In genomic region chr5:2310946-2311345, GRCh38 we compare ENCODE assay signal across 18 cellular contexts.
DNase-seq lines count a peak whose midpoint lies in the region; ATAC-seq and TF ChIP-seq lines count a peak whose summit lies in the region.
"Had no signal": no experiment of that assay in that cellular context is flagged by ENCODE, and none has a peak within 500 bp of the region (broad histone marks: within the 10 kb centered on the region; RNA-seq: fewer than 3 reads in every experiment).

No MANE protein-coding gene starts in this region.

- H3K4me1 ChIP-seq in H9 (ENCODE audit: insufficient read depth, low read length) (no peaks in the 10 kb centered on the region), neural progenitor cell (no peaks in the 10 kb centered on the region), testis (peaks cover 4% of the 10 kb centered on the region), GM23248 (ENCODE audit: insufficient read depth) (no peaks in the 10 kb centered on the region)
- H3K4me1 ChIP-seq: BLaER1, Caco-2 had no signal

- H3K4me1 Mint-ChIP-seq in H9 (peaks cover 5 to 7% of the 10 kb centered on the region in 2 experiments; a peak in 3 of 4 replicates), neural progenitor cell (peaks cover 15% of the 10 kb centered on the region)
- H3K4me1 Mint-ChIP-seq: B cell; CD4-positive, CD25-positive, alpha-beta regulatory T cell had no signal

- TF ChIP-seq POLR2A in testis (IDR thresholded peaks at IDR 0.05), result no peak

- no peak overlapping the region for H2BK12ac ChIP-seq in H9 (ENCODE audit: insufficient read length, low read depth, low read length)

- no peak overlapping the region for H2BK5ac ChIP-seq in H9 (ENCODE audit: insufficient read length, low read length)

- no peak overlapping the region for H3K18ac ChIP-seq in H9 (ENCODE audit: insufficient read length, low read depth, low read length)

- H3K23ac ChIP-seq in H9 (ENCODE audit: insufficient read length, low read depth, low read length), result no peak overlapping the region

- H3K27ac Mint-ChIP-seq in H9 (peak overlapping the region in 1 of 3 experiments; percentile 17; a peak in 2 of 7 replicates), neural progenitor cell (peak overlapping the region; percentile 13)
- H3K27ac Mint-ChIP-seq: B cell; CD4-positive, CD25-positive, alpha-beta regulatory T cell; CD8-positive, alpha-beta T cell; GM23338 had no signal

- H3K14ac ChIP-seq in H9 (ENCODE audit: insufficient read depth, low read length), result no peak overlapping the region

- H3K23me2 ChIP-seq in H9 (ENCODE audit: insufficient read length, low read depth, low read length, poor library complexity, severe bottlenecking), result no peaks in the 10 kb centered on the region

- no peaks in the 10 kb centered on the region for H3K9me2 ChIP-seq in GM23248 (ENCODE audit: insufficient read depth)

- H4K20me1 ChIP-seq in H9 (ENCODE audit: control insufficient read depth, insufficient read depth, insufficient read length) (no peaks in the 10 kb centered on the region), neural progenitor cell (ENCODE audit: low read depth) (no peaks in the 10 kb centered on the region), GM23248 (ENCODE audit: insufficient read depth) (no peaks in the 10 kb centered on the region)
- H4K20me1 ChIP-seq: BLaER1 had no signal

- in situ Hi-C loops in GM23248 (cut with MboI), result no loop called here

- no peak overlapping the region for H4K5ac ChIP-seq in H9 (ENCODE audit: insufficient read length, low read depth, low read length)

- no peak overlapping the region for H4K8ac ChIP-seq in H9 (replicated peaks; ENCODE audit: insufficient read length, low read depth, low read length)

- DNase-seq in H9, result peak; percentile 4
- peak; percentile 25 for DNase-seq in islet precursor cell
- no peak for DNase-seq in neural progenitor cell (ENCODE audit: low spot score)
- DNase-seq in testis, result peak; percentile 4
- DNase-seq in central memory CD4-positive, alpha-beta T cell, result no peak
- no peak for DNase-seq in GM23248
- DNase-seq: Caco-2; CD4-positive, CD25-positive, alpha-beta regulatory T cell; CD8-positive, alpha-beta T cell; DMS153; DND-41; HCEC 1CT had no signal

- H3K9me3 ChIP-seq in H9 (ENCODE audit: control insufficient read depth, low read depth, low read length) (no peaks in the 10 kb centered on the region), neural progenitor cell (ENCODE audit: low read depth) (no peaks in the 10 kb centered on the region), testis (no peaks in the 10 kb centered on the region), GM23248 (ENCODE audit: low read depth) (no peaks in the 10 kb centered on the region)
- H3K9me3 ChIP-seq: Caco-2 had no signal

- H2AFZ ChIP-seq in H9 (ENCODE audit: low read length) (no peak overlapping the region), neural progenitor cell (replicated peaks) (no peak overlapping the region), GM23248 (no peak overlapping the region)
- H2AFZ ChIP-seq: GM23338 had no signal

- H3K4me2 ChIP-seq in H9 (ENCODE audit: insufficient read depth, insufficient read length, low read length) (no peak overlapping the region), neural progenitor cell (no peak overlapping the region), GM23248 (ENCODE audit: unreplicated experiment) (no peak overlapping the region)
- H3K4me2 ChIP-seq: BLaER1, GM23338 had no signal

- H3T11ph ChIP-seq in H9 (ENCODE audit: low read length), result no peak overlapping the region

- H3K4me3 Mint-ChIP-seq in H9 (no peak overlapping the region), neural progenitor cell (no peak overlapping the region)
- H3K4me3 Mint-ChIP-seq: B cell; CD4-positive, CD25-positive, alpha-beta regulatory T cell; CD8-positive, alpha-beta T cell; GM23338 had no signal

- no CpG with 5 or more reads among the region's 10 CpGs for WGBS in H9 (ENCODE audit: extremely low coverage, insufficient read length, low lambda C conversion rate)
- 78 to 85% methylated on average over 10 of the region's 10 CpGs for WGBS in testis, 2 donors
- 53 to 59% methylated on average over 10 of the region's 10 CpGs for WGBS in GM23248 (ENCODE audit: low coverage in 1 of 2, low lambda C conversion rate in 2 of 2, missing lambda C conversion rate in 2 of 2), 2 experiments

- H3K4ac ChIP-seq in H9 (ENCODE audit: low read depth, low read length), result no peak overlapping the region

- no peak for TF ChIP-seq CTCF in H9 (conservative IDR thresholded peaks at IDR 0.05)
- TF ChIP-seq CTCF in neural progenitor cell (IDR thresholded peaks at IDR 0.05), result no peak
- no peak for TF ChIP-seq CTCF in testis (IDR thresholded peaks at IDR 0.05)

- no peaks in the 10 kb centered on the region for H3F3A ChIP-seq in neural progenitor cell (ENCODE audit: low read depth)
- H3F3A ChIP-seq in GM23248 (ENCODE audit: insufficient read depth), result no peaks in the 10 kb centered on the region

- no peak overlapping the region for H3K4me3 ChIP-seq in neural progenitor cell
- no peak overlapping the region for H3K4me3 ChIP-seq in testis
- no peak overlapping the region for H3K4me3 ChIP-seq in GM23248
- H3K4me3 ChIP-seq: BLaER1, GM23338 had no signal

- H2BK15ac ChIP-seq in H9 (ENCODE audit: low read depth, low read length), result no peak overlapping the region

- H2BK120ac ChIP-seq in H9 (ENCODE audit: low read depth, low read length, poor library complexity, severe bottlenecking), result no peak overlapping the region

- H3K9ac ChIP-seq in H9 (ENCODE audit: extremely low read depth, insufficient read length, low read length) (no peak overlapping the region), neural progenitor cell (no peak overlapping the region), GM23248 (no peak overlapping the region)
- H3K9ac ChIP-seq: BLaER1 had no signal

- H2BK20ac ChIP-seq in H9 (ENCODE audit: low read depth, low read length, poor library complexity, severe bottlenecking), result no peak overlapping the region

- no peak overlapping the region for H3K27ac ChIP-seq in H9 (ENCODE audit: insufficient read length, low read depth, low read length)
- no peak overlapping the region for H3K27ac ChIP-seq in neural progenitor cell
- no peak overlapping the region for H3K27ac ChIP-seq in testis
- H3K27ac ChIP-seq in GM23248, result no peak overlapping the region
- H3K27ac ChIP-seq: 22Rv1, BLaER1, C4-2B had no signal

- H4K91ac ChIP-seq in H9 (ENCODE audit: insufficient read length, low read depth, low read length), result no peak overlapping the region

- H3K27me3 Mint-ChIP-seq in H9 (ENCODE audit: low read depth), result peaks cover 7% of the 10 kb centered on the region
- H3K27me3 Mint-ChIP-seq in neural progenitor cell (ENCODE audit: insufficient read depth, low read depth), result peaks cover 3% of the 10 kb centered on the region
- H3K27me3 Mint-ChIP-seq: B cell; CD4-positive, CD25-positive, alpha-beta regulatory T cell had no signal

- no peak overlapping the region for H3K56ac ChIP-seq in H9 (ENCODE audit: insufficient read length, low read depth, low read length)

- H2AK5ac ChIP-seq in H9 (ENCODE audit: insufficient read length, low read length), result no peak overlapping the region

- no peaks in the 10 kb centered on the region for H3K36me3 ChIP-seq in neural progenitor cell
- no peaks in the 10 kb centered on the region for H3K36me3 ChIP-seq in testis (ENCODE audit: low read depth, missing control alignments)
- no peaks in the 10 kb centered on the region for H3K36me3 ChIP-seq in GM23248 (ENCODE audit: low read depth)
- H3K36me3 ChIP-seq: BLaER1 had no signal

- H3K79me2 ChIP-seq in H9 (ENCODE audit: insufficient read depth, low read length) (no peaks in the 10 kb centered on the region), neural progenitor cell (ENCODE audit: low read depth) (no peaks in the 10 kb centered on the region), GM23248 (ENCODE audit: insufficient read depth) (no peaks in the 10 kb centered on the region)

- no peaks in the 10 kb centered on the region for H3K79me1 ChIP-seq in H9 (ENCODE audit: insufficient read depth, low read depth, low read length, poor library complexity, severe bottlenecking)

- no peak for ATAC-seq in GM18861 (IDR thresholded peaks at IDR 0.05; ENCODE audit: unreplicated experiment)
- ATAC-seq: CD8-positive, alpha-beta T cell; GM23338 had no signal

- H3K27me3 ChIP-seq in H9 (ENCODE audit: insufficient read depth, low read length) (no peaks in the 10 kb centered on the region), neural progenitor cell (no peaks in the 10 kb centered on the region), testis (no peaks in the 10 kb centered on the region), GM23248 (replicated peaks; ENCODE audit: insufficient read depth) (no peaks in the 10 kb centered on the region)
- H3K27me3 ChIP-seq: BLaER1 had no signal

- no peaks in the 10 kb centered on the region; a peak in 2 of 7 replicates for H3K36me3 Mint-ChIP-seq in H9 (ENCODE audit: insufficient read depth in 1 of 3, low read depth in 3 of 3)
- H3K36me3 Mint-ChIP-seq in neural progenitor cell, result no peaks in the 10 kb centered on the region
- H3K36me3 Mint-ChIP-seq: CD4-positive, CD25-positive, alpha-beta regulatory T cell; CD8-positive, alpha-beta T cell had no signal

- intact Hi-C loops in testis (cut with DNase I; ENCODE audit: low total_unique reads), result no loop called here

- H3K9me3 Mint-ChIP-seq in H9, result peaks cover 4 to 9% of the 10 kb centered on the region in 2 experiments; a peak in 4 of 5 replicates
- H3K9me3 Mint-ChIP-seq in neural progenitor cell, result peaks cover 20% of the 10 kb centered on the region
- H3K9me3 Mint-ChIP-seq: CD8-positive, alpha-beta T cell had no signal

Comparison
In these comparisons a context has a peak if more than half of its experiments do, and no peak if none do; other contexts are left out.
1. DNase-seq: peak in H9 (single experiment), islet precursor cell (single experiment) and testis (single experiment); none in neural progenitor cell (single experiment), central memory CD4-positive, alpha-beta T cell (single experiment) and GM23248 (single experiment).